ENCODE assay signal across 1 cellular context in the genomic region with DNA sequence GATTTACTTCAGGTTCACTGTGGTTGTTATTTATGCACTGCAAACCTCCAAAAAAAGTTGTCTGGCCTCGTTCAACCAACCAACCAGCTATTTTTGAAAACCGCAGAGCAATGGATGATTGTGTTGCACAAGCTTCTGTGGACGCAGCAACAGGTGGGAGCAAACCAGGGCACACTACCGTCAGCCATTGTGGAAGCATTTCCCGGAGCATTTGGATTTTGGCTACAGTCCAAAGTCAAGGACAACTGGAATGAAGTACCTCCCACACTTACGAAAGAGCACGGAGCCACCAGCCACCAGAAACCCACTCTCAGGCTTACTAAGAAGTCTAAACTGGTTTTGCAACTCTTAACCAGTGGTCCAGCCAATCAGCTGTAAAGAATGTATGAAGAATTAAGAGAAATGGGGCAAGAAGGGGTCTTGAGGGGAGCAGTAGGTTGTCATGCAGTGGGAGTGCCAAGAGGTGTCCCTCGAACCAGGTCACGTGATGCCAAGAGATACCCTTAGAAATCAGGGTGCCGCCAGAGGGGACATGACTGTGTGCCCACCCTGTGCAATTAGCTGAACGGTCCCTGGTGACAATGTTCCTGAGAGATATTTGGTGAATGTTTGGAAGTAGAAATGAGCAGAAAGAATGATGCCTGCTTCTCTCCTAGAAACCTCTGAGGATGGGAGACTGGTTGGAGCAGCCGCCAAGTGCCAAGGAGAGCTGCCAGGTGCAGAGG.
TF ChIP-seq lines count a peak whose summit lies in the region.

No MANE protein-coding gene starts in this region.

TF ChIP-seq in liver, 16 proteins besides CTCF, POLR2A, EP300 and RAD21 (continued from another document):
- TF ChIP-seq SP1 (IDR thresholded peaks at IDR 0.05) (peak; percentile 71), YY1 (IDR thresholded peaks at IDR 0.05) (peak; percentile 92), FOXA2 (IDR thresholded peaks at IDR 0.05) (peak; percentile 46), RXRA (IDR thresholded peaks at IDR 0.05) (peak; percentile 76 to 86), HNF4G (IDR thresholded peaks at IDR 0.05) (no peak)
